ENCODE assay signal across 8 cellular contexts in genomic region chr17:37701424-37702020, GRCh38. TPM values are rescaled to one million over a fixed set of nuclear protein-coding genes. Genes with fewer than 3 reads are reported as not detected.
A peak's percentile ranks its signal among the peaks of the same experiment; 100 is the strongest.
DNase-seq lines count a peak whose midpoint lies in the region; ATAC-seq and TF ChIP-seq lines count a peak whose summit lies in the region.

No MANE protein-coding gene starts in this region.

- DNase-seq in AG20443 (ENCODE audit: low spot score) (peak; percentile 43), HK-2 (ENCODE audit: unreplicated experiment) (peak; percentile 14), activated B cell treated with CpG ODN at 0.5 μM for 24 hours (peak; percentile 44), natural killer cell (no peak), COR-L47 (lab: John Stamatoyannopoulos, UW) (no peak), NCI-H2029 (lab: John Stamatoyannopoulos, UW) (no peak)
- DNase-seq in effector CD4-positive, alpha-beta T cell: peak; percentile 19

- TF ChIP-seq CTCF in activated B cell treated with CpG ODN at 0.5 μM for 24 hours (IDR thresholded peaks at IDR 0.05): peak; percentile 84
- peak; percentile 60 for TF ChIP-seq CTCF in natural killer cell (IDR thresholded peaks at IDR 0.05)

- peak overlapping the region; percentile 57 for H3K27ac Mint-ChIP-seq in activated B cell treated with CpG ODN at 0.5 μM for 24 hours
- H3K27ac Mint-ChIP-seq in natural killer cell: no peak overlapping the region

- POLR2A ChIA-PET in activated B cell treated with CpG ODN at 0.5 μM for 24 hours (lab: Charles Lee): interaction anchor here (1.4 kb wide), 1 partner anchor 44 kb away, joined by 4 read pairs; no protein-coding TSS in a partner anchor

- peaks cover 6% of the 10 kb centered on the region for H3K27me3 Mint-ChIP-seq in activated B cell treated with CpG ODN at 0.5 μM for 24 hours
- peaks cover 25 to 43% of the 10 kb centered on the region in 2 donors for H3K27me3 Mint-ChIP-seq in natural killer cell (ENCODE audit: low read depth in 2 of 2)

- peaks cover 17% of the 10 kb centered on the region for H3K4me1 Mint-ChIP-seq in activated B cell treated with CpG ODN at 0.5 μM for 24 hours
- H3K4me1 Mint-ChIP-seq in natural killer cell: peaks cover 5 to 7% of the 10 kb centered on the region in 2 donors

- H3K36me3 Mint-ChIP-seq in activated B cell treated with CpG ODN at 0.5 μM for 24 hours (ENCODE audit: low read depth) (peaks cover 15% of the 10 kb centered on the region), natural killer cell (no peaks in the 10 kb centered on the region)

- H3K9me3 Mint-ChIP-seq in activated B cell treated with CpG ODN at 0.5 μM for 24 hours: no peaks in the 10 kb centered on the region
- H3K9me3 Mint-ChIP-seq in natural killer cell: no peaks in the 10 kb centered on the region

- CTCF ChIA-PET in activated B cell treated with CpG ODN at 0.5 μM for 24 hours (lab: Charles Lee): interaction anchor here (0.7 to 7.1 kb wide), 5 partner anchors 10 to 114 kb away, joined by 3 to 84 read pairs (median 3); partner anchors contain the start of gene HNF1B

- intact Hi-C loops in activated B cell treated with CpG ODN at 0.5 μM for 24 hours (cut with micrococcal nuclease): loop anchor here (1.0 to 2.0 kb wide), 4 partner anchors 41 to 143 kb away; no protein-coding TSS in a partner anchor
- intact Hi-C loops in natural killer cell (cut with micrococcal nuclease): loop anchor here (1.0 kb wide), 1 partner anchor 90 kb away; no protein-coding TSS in a partner anchor

- H3K4me3 Mint-ChIP-seq in activated B cell treated with CpG ODN at 0.5 μM for 24 hours (peak overlapping the region; percentile 76), natural killer cell (no peak overlapping the region)

- ATAC-seq in activated B cell treated with CpG ODN at 0.5 μM for 24 hours (ENCODE audit: low read depth) (peak; percentile 84), natural killer cell (peak; percentile 40 to 72 (median 68)), GM21515 (IDR thresholded peaks at IDR 0.05; ENCODE audit: unreplicated experiment) (no peak)

RNA-seq across cellular contexts. Expression of gene HNF1B, which starts 43.3 kb away (rescaled TPM):
- total RNA-seq in activated B cell treated with CpG ODN at 0.5 μM for 24 hours (36.3 and 40.0 TPM in 2 replicates), natural killer cell (not detected)

RNA-seq across cellular contexts. Expression of gene DDX52, which starts 58.3 kb away (rescaled TPM):
- total RNA-seq in activated B cell treated with CpG ODN at 0.5 μM for 24 hours (35.6 and 39.9 TPM in 2 replicates), natural killer cell (10 to 100 TPM; 39.1 to 47.5 (median 41.9) TPM)

Comparison
In these comparisons a context has a peak if more than half of its experiments do, and no peak if none do; other contexts are left out.
1. DNase-seq: peak in AG20443 (single experiment), HK-2 (single experiment), activated B cell treated with CpG ODN at 0.5 μM for 24 hours (single experiment) and effector CD4-positive, alpha-beta T cell (single experiment); none in natural killer cell (single experiment), COR-L47 (single experiment) and NCI-H2029 (single experiment).
2. RNA of gene HNF1B, which starts 43.3 kb away (total RNA-seq): 36.3 to 40.0 TPM in activated B cell treated with CpG ODN at 0.5 μM for 24 hours; not detected in natural killer cell; every median in the first group is over 10 times any median in the second.